Comparison of ENCODE assay signal across 17 cellular contexts in the genomic region with DNA sequence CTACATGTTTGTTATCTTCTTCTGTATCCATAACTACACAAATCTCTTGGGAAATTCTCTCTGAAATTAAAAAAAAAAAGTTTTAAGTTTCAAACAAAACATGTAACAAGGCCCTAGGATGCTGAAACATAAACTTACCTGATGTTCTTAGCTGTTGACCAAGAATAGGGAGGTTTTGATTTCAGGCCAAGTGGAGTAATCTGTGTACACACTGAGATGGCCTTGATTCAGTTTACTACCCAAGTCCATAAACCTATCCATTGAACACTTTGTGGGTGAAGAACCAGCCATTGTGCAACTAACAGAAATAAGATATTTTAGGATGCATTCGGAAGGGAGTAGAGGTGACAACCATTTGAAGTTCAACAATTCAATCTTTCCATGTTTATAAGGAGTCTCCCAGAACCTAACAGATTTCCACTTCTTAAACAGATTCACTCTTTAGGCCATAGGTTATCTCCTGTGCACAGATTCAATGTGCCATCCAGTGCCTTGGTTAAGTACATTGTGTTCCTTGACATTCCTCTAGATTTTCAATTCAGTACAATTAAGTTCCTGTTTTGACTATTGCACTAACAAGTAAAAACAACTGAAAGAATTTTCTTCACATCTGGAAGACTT.
"Had no signal": no experiment of that assay in that cellular context is flagged by ENCODE, and none has a peak within 500 bp of the region (broad histone marks: within the 10 kb centered on the region; RNA-seq: fewer than 3 reads in every experiment).

No MANE protein-coding gene starts in this region.

- H3K9me3 ChIP-seq: left lung, ovary, suprapubic skin, thyroid gland had no signal

- DNase-seq: caudate nucleus; effector CD4-positive, alpha-beta T cell; foreskin keratinocyte; kidney glomerular epithelial cell; left lung; natural killer cell; ovary; right cardiac atrium; stimulated activated CD4-positive, alpha-beta T cell treated with anti-CD3 and anti-CD28 coated beads, Interleukin-2, amount 100 ng/mL, for 48 hours; stimulated activated naive CD8-positive, alpha-beta T cell treated with anti-CD3 and anti-CD28 coated beads, Interleukin-15, Interleukin-2, amounts not matched to agents 100 U/mL and 50 U/mL, for 24 hours; thyroid gland had no signal

- H3K4me3 ChIP-seq: coronary artery, left lung, ovary, smooth muscle cell, suprapubic skin, thyroid gland had no signal

- H3K27ac ChIP-seq: coronary artery, foreskin keratinocyte, left lung, ovary, suprapubic skin, thyroid gland had no signal

- FAIRE-seq: endometrium, urothelium cell line had no signal

- H3K4me2 ChIP-seq: smooth muscle cell had no signal

- H3K36me3 ChIP-seq: left lung, ovary, suprapubic skin, thyroid gland had no signal

- H3K4me1 ChIP-seq: foreskin keratinocyte, left lung, suprapubic skin, thyroid gland had no signal

- ATAC-seq: esophagus mucosa; foreskin keratinocyte; left lung; natural killer cell; right cardiac atrium; stimulated activated naive CD8-positive, alpha-beta T cell treated with anti-CD3 and anti-CD28 coated beads, Interleukin-15, Interleukin-2, amounts not matched to agents 100 U/mL and 50 U/mL, for 24 hours had no signal

- H3K27me3 ChIP-seq: foreskin keratinocyte, left lung, ovary, suprapubic skin, thyroid gland had no signal
